Comparison of ENCODE assay signal across 15 cellular contexts in the genomic region with DNA sequence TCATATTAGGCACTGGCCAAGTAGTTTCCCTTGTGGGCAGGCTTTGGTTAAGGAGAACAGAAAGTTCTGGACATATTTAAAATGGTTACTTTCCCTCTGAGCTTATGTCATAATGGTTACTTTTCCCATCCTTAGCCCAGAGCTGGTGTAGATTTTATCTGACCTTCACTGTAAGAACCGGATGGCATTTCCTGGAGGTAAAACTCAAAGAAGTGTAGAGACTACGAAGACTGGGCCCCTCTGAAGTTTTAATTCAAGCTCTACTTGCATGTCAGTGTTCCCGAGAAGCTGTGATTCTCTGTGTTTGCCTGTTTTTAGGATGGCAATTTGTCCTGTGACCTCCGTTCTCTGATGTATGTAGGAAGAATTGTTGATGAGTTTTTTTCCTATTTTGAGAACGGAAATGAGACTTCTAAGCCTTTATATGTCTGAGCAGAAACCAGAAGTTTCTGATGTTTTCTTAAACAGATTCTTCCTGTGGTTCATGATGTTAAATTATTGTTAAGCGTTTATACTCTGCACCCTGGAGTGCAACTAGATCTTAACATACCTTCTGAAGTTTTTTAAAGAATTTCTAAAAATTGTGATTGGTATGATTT.
A peak's percentile ranks its signal among the peaks of the same experiment; 100 is the strongest.
DNase-seq lines count a peak whose midpoint lies in the region; ATAC-seq lines count a peak whose summit lies in the region.
"Had no signal": no experiment of that assay in that cellular context is flagged by ENCODE, and none has a peak within 500 bp of the region (broad histone marks: within the 10 kb centered on the region; RNA-seq: fewer than 3 reads in every experiment).

No MANE protein-coding gene starts in this region.

- no peaks in the 10 kb centered on the region for H3K27me3 ChIP-seq in CD4-positive, alpha-beta memory T cell (ENCODE audit: insufficient read depth, low read length)
- H3K27me3 ChIP-seq in mesendoderm (ENCODE audit: insufficient read depth, low read length, poor library complexity) (no peaks in the 10 kb centered on the region), Karpas-422 (ENCODE audit: low read length) (no peaks in the 10 kb centered on the region)
- H3K27me3 ChIP-seq: SJSA1, transverse colon had no signal

- no peaks in the 10 kb centered on the region for H3K79me1 ChIP-seq in mesendoderm (ENCODE audit: low read length)

- H2BK120ac ChIP-seq in mesendoderm (ENCODE audit: low read depth, low read length) = no peak overlapping the region

- DNase-seq in CD4-positive, alpha-beta memory T cell = peak in 3 of 5 donors; percentile 2 to 10 (median 4)
- peak; percentile 39 for DNase-seq in H4 (ENCODE audit: low spot score)
- no peak for DNase-seq in activated CD8-positive, alpha-beta T cell treated with anti-CD3 and anti-CD28 coated beads, Interleukin-2, amount 10 ng/mL, durations not matched to agents 7 days and 5 days
- DNase-seq in mesendoderm = peak; percentile 18
- DNase-seq in AG08395 (ENCODE audit: low spot score) = no peak
- DNase-seq in Karpas-422 = no peak
- no peak for DNase-seq in D341Med (ENCODE audit: low spot score)
- DNase-seq: DMS79, left colon, NCI-H526, transverse colon had no signal

- H4K8ac ChIP-seq in mesendoderm (ENCODE audit: low read depth, low read length) = no peak overlapping the region

- no peaks in the 10 kb centered on the region for H3K9me2 ChIP-seq in Karpas-422 (replicated peaks; ENCODE audit: insufficient read depth, low read length)

- no peak overlapping the region for H3K4me3 ChIP-seq in CD4-positive, alpha-beta memory T cell (ENCODE audit: low read length in 2 of 2)
- H3K4me3 ChIP-seq in mesendoderm (ENCODE audit: low read length) (no peak overlapping the region), Karpas-422 (ENCODE audit: low read length) (no peak overlapping the region)
- H3K4me3 ChIP-seq: SJSA1, skin epidermis, transverse colon had no signal

- no peak overlapping the region for H2AK5ac ChIP-seq in mesendoderm (ENCODE audit: low read length)

- no peak overlapping the region for H2BK15ac ChIP-seq in mesendoderm (replicated peaks; ENCODE audit: low read depth)

- peaks cover 0 to 5% (median 0%) of the 10 kb centered on the region in 8 donors for H3K9me3 Mint-ChIP-seq in CD4-positive, alpha-beta memory T cell
- H3K9me3 Mint-ChIP-seq in activated CD8-positive, alpha-beta T cell treated with anti-CD3 and anti-CD28 coated beads, Interleukin-2, amount 10 ng/mL, durations not matched to agents 7 days and 5 days (ENCODE audit: insufficient read depth) = no peaks in the 10 kb centered on the region
- H3K9me3 Mint-ChIP-seq: central memory CD8-positive, alpha-beta T cell had no signal

- no peak overlapping the region for H4K5ac ChIP-seq in mesendoderm (ENCODE audit: low read length)

- WGBS in mesendoderm (ENCODE audit: extremely low coverage, insufficient coverage, low lambda C conversion rate) = no CpG with 5 or more reads among the region's 6 CpGs

- H3K27ac Mint-ChIP-seq in CD4-positive, alpha-beta memory T cell = peak overlapping the region; percentile 73 to 95 (median 83)
- peak overlapping the region; percentile 86 for H3K27ac Mint-ChIP-seq in activated CD8-positive, alpha-beta T cell treated with anti-CD3 and anti-CD28 coated beads, Interleukin-2, amount 10 ng/mL, durations not matched to agents 7 days and 5 days

- peak overlapping the region; percentile 56 to 83 (median 78) for H3K4me3 Mint-ChIP-seq in CD4-positive, alpha-beta memory T cell
- peak overlapping the region; percentile 41 for H3K4me3 Mint-ChIP-seq in activated CD8-positive, alpha-beta T cell treated with anti-CD3 and anti-CD28 coated beads, Interleukin-2, amount 10 ng/mL, durations not matched to agents 7 days and 5 days
- H3K4me3 Mint-ChIP-seq: central memory CD8-positive, alpha-beta T cell had no signal

- H3K4me2 ChIP-seq in mesendoderm (ENCODE audit: low read length) (no peak overlapping the region), Karpas-422 (ENCODE audit: low read depth, low read length, poor library complexity, severe bottlenecking) (no peak overlapping the region)

- H2BK5ac ChIP-seq in mesendoderm (ENCODE audit: low read length) = no peak overlapping the region

- H3K27me3 Mint-ChIP-seq in CD4-positive, alpha-beta memory T cell = peaks cover 0 to 6% of the 10 kb centered on the region in 2 donors
- H3K27me3 Mint-ChIP-seq in activated CD8-positive, alpha-beta T cell treated with anti-CD3 and anti-CD28 coated beads, Interleukin-2, amount 10 ng/mL, durations not matched to agents 7 days and 5 days (ENCODE audit: low read depth) = peaks cover 4% of the 10 kb centered on the region

- H3K9ac ChIP-seq in mesendoderm (ENCODE audit: low read length) (no peak overlapping the region), Karpas-422 (ENCODE audit: low read length) (no peak overlapping the region)

- no peak overlapping the region for H3K18ac ChIP-seq in mesendoderm (ENCODE audit: low read length)

- peak; percentile 71 for ATAC-seq in activated CD8-positive, alpha-beta T cell treated with anti-CD3 and anti-CD28 coated beads, Interleukin-2, amount 10 ng/mL, durations not matched to agents 7 days and 5 days
- no peak for ATAC-seq in HG03280 (IDR thresholded peaks at IDR 0.05; ENCODE audit: unreplicated experiment)
- ATAC-seq: left colon had no signal

- intact Hi-C loops in CD4-positive, alpha-beta memory T cell (cut with micrococcal nuclease) = loop anchor here (5.0 kb wide), 1 partner anchor 96 kb away; the partner anchor contains the start of gene CDCA7L

- H3K56ac ChIP-seq in mesendoderm (ENCODE audit: low read length) = no peak overlapping the region

- H3K36me3 ChIP-seq in CD4-positive, alpha-beta memory T cell (ENCODE audit: insufficient read depth, low read length) = no peaks in the 10 kb centered on the region
- H3K36me3 ChIP-seq in mesendoderm (ENCODE audit: control insufficient read depth, insufficient read depth, low read length) (no peaks in the 10 kb centered on the region), Karpas-422 (ENCODE audit: insufficient read depth, low read length) (no peaks in the 10 kb centered on the region)
- H3K36me3 ChIP-seq: SJSA1, transverse colon had no signal

- no peak overlapping the region for H2AFZ ChIP-seq in Karpas-422 (ENCODE audit: low read length)

- CTCF ChIA-PET in CD4-positive, alpha-beta memory T cell (lab: Charles Lee; ENCODE audit: partially characterized antibody) = interaction anchor here (1.1 kb wide), 1 partner anchor 10 kb away, joined by 4 read pairs; no protein-coding TSS in a partner anchor
- CTCF ChIA-PET in activated CD8-positive, alpha-beta T cell treated with anti-CD3 and anti-CD28 coated beads, Interleukin-2, amount 10 ng/mL, durations not matched to agents 7 days and 5 days (lab: Charles Lee) = interaction anchor here (1.4 kb wide), 2 partner anchors 60 to 232 kb away, joined by 3 to 4 read pairs; no protein-coding TSS in a partner anchor

- no peaks in the 10 kb centered on the region for H3K79me2 ChIP-seq in mesendoderm (ENCODE audit: control insufficient read depth, insufficient read depth, low read length)
- no peaks in the 10 kb centered on the region for H3K79me2 ChIP-seq in Karpas-422 (ENCODE audit: low read length)

- POLR2A ChIA-PET in CD4-positive, alpha-beta memory T cell (lab: Charles Lee; ENCODE audit: partially characterized antibody) = interaction anchor here (0.7 kb wide), 1 partner anchor 9 kb away, joined by 3 read pairs; no protein-coding TSS in a partner anchor
- POLR2A ChIA-PET in activated CD8-positive, alpha-beta T cell treated with anti-CD3 and anti-CD28 coated beads, Interleukin-2, amount 10 ng/mL, durations not matched to agents 7 days and 5 days (lab: Charles Lee) = no interaction called here

- H3K4me1 ChIP-seq in CD4-positive, alpha-beta memory T cell (ENCODE audit: insufficient read depth, low read length) = peaks cover 22% of the 10 kb centered on the region
- H3K4me1 ChIP-seq in mesendoderm (ENCODE audit: control insufficient read depth, low read depth, low read length) = no peaks in the 10 kb centered on the region
- no peaks in the 10 kb centered on the region for H3K4me1 ChIP-seq in Karpas-422 (ENCODE audit: low read length)
- H3K4me1 ChIP-seq: SJSA1, transverse colon had no signal

- no peak overlapping the region for H3K23ac ChIP-seq in mesendoderm (ENCODE audit: low read length)

- H3K9me3 ChIP-seq in CD4-positive, alpha-beta memory T cell (ENCODE audit: control insufficient read depth in 1 of 2, low read length in 2 of 2) = no peaks in the 10 kb centered on the region
- no peaks in the 10 kb centered on the region for H3K9me3 ChIP-seq in Karpas-422 (ENCODE audit: low read length)
- H3K9me3 ChIP-seq: SJSA1, transverse colon had no signal

- H3K27ac ChIP-seq in CD4-positive, alpha-beta memory T cell (ENCODE audit: low read depth, low read length) = no peak overlapping the region
- H3K27ac ChIP-seq in mesendoderm (ENCODE audit: low read depth, low read length) (no peak overlapping the region), Karpas-422 (ENCODE audit: low read length) (no peak overlapping the region)
- H3K27ac ChIP-seq: SJSA1, skin epidermis, transverse colon had no signal

- no peaks in the 10 kb centered on the region for H3K36me3 Mint-ChIP-seq in CD4-positive, alpha-beta memory T cell
- no peaks in the 10 kb centered on the region for H3K36me3 Mint-ChIP-seq in activated CD8-positive, alpha-beta T cell treated with anti-CD3 and anti-CD28 coated beads, Interleukin-2, amount 10 ng/mL, durations not matched to agents 7 days and 5 days (ENCODE audit: low read depth)

- peaks cover 10 to 24% (median 18%) of the 10 kb centered on the region in 4 donors for H3K4me1 Mint-ChIP-seq in CD4-positive, alpha-beta memory T cell
- peaks cover 22% of the 10 kb centered on the region for H3K4me1 Mint-ChIP-seq in activated CD8-positive, alpha-beta T cell treated with anti-CD3 and anti-CD28 coated beads, Interleukin-2, amount 10 ng/mL, durations not matched to agents 7 days and 5 days (ENCODE audit: low read depth)

- H4K20me1 ChIP-seq in Karpas-422 (ENCODE audit: insufficient read depth, low read depth, low read length) = no peaks in the 10 kb centered on the region

- H3K4ac ChIP-seq in mesendoderm (ENCODE audit: low read depth, low read length) = no peak overlapping the region

Comparison
In these comparisons a context has a peak if more than half of its experiments do, and no peak if none do; other contexts are left out.
1. DNase-seq: peak in CD4-positive, alpha-beta memory T cell (3 of 5), H4 (single experiment) and mesendoderm (single experiment); none in activated CD8-positive, alpha-beta T cell treated with anti-CD3 and anti-CD28 coated beads, Interleukin-2, amount 10 ng/mL, durations not matched to agents 7 days and 5 days (single experiment), AG08395 (single experiment), Karpas-422 (single experiment) and D341Med (single experiment).